ENCODE assay signal across 24 cellular contexts in genomic region chr1:24290933-24291487, GRCh38. TPM values are rescaled to one million over a fixed set of nuclear protein-coding genes. Genes with fewer than 3 reads are reported as not detected.
"Had no signal": no experiment of that assay in that cellular context is flagged by ENCODE, and none has a peak within 500 bp of the region (broad histone marks: within the 10 kb centered on the region; RNA-seq: fewer than 3 reads in every experiment).

No MANE protein-coding gene starts in this region.

- H3K36me3 ChIP-seq: gastroesophageal sphincter, heart left ventricle, ovary, right lobe of liver, transverse colon, WERI-Rb-1 had no signal

- H3K4me3 Mint-ChIP-seq: activated CD4-positive, alpha-beta T cell treated with anti-CD3 and anti-CD28 coated beads for 36 hours; activated naive CD8-positive, alpha-beta T cell treated with anti-CD3 and anti-CD28 coated beads for 36 hours; naive B cell; stimulated activated naive CD8-positive, alpha-beta T cell treated with anti-CD3 and anti-CD28 coated beads, Interleukin-15, Interleukin-2, amounts not matched to agents 100 ng/mL and 50 ng/mL, for 24 hours had no signal

- H3K27ac ChIP-seq: gastroesophageal sphincter, ovary, psoas muscle, right lobe of liver, WERI-Rb-1 had no signal

- DNase-seq: activated CD4-positive, alpha-beta T cell treated with anti-CD3 and anti-CD28 coated beads for 36 hours; activated CD4-positive, alpha-beta T cell treated with anti-CD3 and anti-CD28 coated beads, Interleukin-2, amount 50 U/mL, for 48 hours; activated naive CD8-positive, alpha-beta T cell treated with anti-CD3 and anti-CD28 coated beads for 36 hours; amygdala; body of pancreas; caudate nucleus; dorsolateral prefrontal cortex; erythroblast; heart left ventricle; kidney glomerular epithelial cell; left ventricle myocardium superior; mucosa of descending colon; naive B cell; ovary; psoas muscle; right lobe of liver; small intestine; stimulated activated CD4-positive, alpha-beta T cell treated with anti-CD3 and anti-CD28 coated beads, Interleukin-15, amount 100 ng/mL, for 24 hours; stimulated activated CD4-positive, alpha-beta T cell treated with anti-CD3 and anti-CD28 coated beads, Interleukin-2, amount 100 ng/mL, for 48 hours; T-helper 2 cell; transverse colon; WERI-Rb-1 had no signal

- H3K4me3 ChIP-seq: body of pancreas, dorsolateral prefrontal cortex, gastroesophageal sphincter, heart left ventricle, mucosa of descending colon, ovary, psoas muscle, right lobe of liver, transverse colon had no signal

- H3K9me3 Mint-ChIP-seq: activated naive CD8-positive, alpha-beta T cell treated with anti-CD3 and anti-CD28 coated beads for 36 hours; naive B cell; stimulated activated naive CD8-positive, alpha-beta T cell treated with anti-CD3 and anti-CD28 coated beads, Interleukin-15, Interleukin-2, amounts not matched to agents 100 ng/mL and 50 ng/mL, for 24 hours had no signal

- H3K36me3 Mint-ChIP-seq: activated naive CD8-positive, alpha-beta T cell treated with anti-CD3 and anti-CD28 coated beads for 36 hours; naive B cell had no signal

- H3K4me1 Mint-ChIP-seq: activated CD4-positive, alpha-beta T cell treated with anti-CD3 and anti-CD28 coated beads for 36 hours; activated naive CD8-positive, alpha-beta T cell treated with anti-CD3 and anti-CD28 coated beads for 36 hours; naive B cell had no signal

- H3K9me3 ChIP-seq: body of pancreas, gastroesophageal sphincter, heart left ventricle, mucosa of descending colon, ovary, psoas muscle, right lobe of liver, transverse colon had no signal

- H3K27me3 Mint-ChIP-seq: activated CD4-positive, alpha-beta T cell treated with anti-CD3 and anti-CD28 coated beads for 36 hours had no signal

- H3K27ac Mint-ChIP-seq: activated CD4-positive, alpha-beta T cell treated with anti-CD3 and anti-CD28 coated beads for 36 hours; naive B cell; stimulated activated naive CD8-positive, alpha-beta T cell treated with anti-CD3 and anti-CD28 coated beads, Interleukin-15, Interleukin-2, amounts not matched to agents 100 ng/mL and 50 ng/mL, for 24 hours had no signal

- H3K27me3 ChIP-seq: body of pancreas, gastroesophageal sphincter, heart left ventricle, ovary, right lobe of liver, transverse colon had no signal

- ATAC-seq: activated CD4-positive, alpha-beta T cell treated with anti-CD3 and anti-CD28 coated beads for 36 hours; body of pancreas; gastroesophageal sphincter; mucosa of descending colon had no signal

RNA-seq across cellular contexts. Expression of gene GRHL3, which starts 28.1 kb away (rescaled TPM):
- total RNA-seq: activated CD4-positive, alpha-beta T cell treated with anti-CD3 and anti-CD28 coated beads for 36 hours; activated naive CD8-positive, alpha-beta T cell treated with anti-CD3 and anti-CD28 coated beads for 36 hours; body of pancreas; left ventricle myocardium superior; transverse colon had no signal
